ENCODE assay signal across 1 cellular context in genomic region chr9:16044116-16044881, GRCh38.
TF ChIP-seq lines count a peak whose summit lies in the region.

No MANE protein-coding gene starts in this region.

TF ChIP-seq in endothelial cell of umbilical vein, 7 proteins besides CTCF, POLR2A, EP300 and RAD21:
- TF ChIP-seq MYC (IDR thresholded peaks at IDR 0.05; ENCODE audit: low read depth, low read length) (no peak), FOS (IDR thresholded peaks at IDR 0.05; ENCODE audit: borderline replicate concordance, insufficient read depth, low read length) (no peak), GATA2 (IDR thresholded peaks at IDR 0.05; ENCODE audit: insufficient read depth, insufficient read length, low read depth, low read length) (no peak)
